10 cellular contexts compared by ENCODE assay signal in genomic region chr4:2591189-2591588, GRCh38. TPM values are rescaled to one million over a fixed set of nuclear protein-coding genes. Genes with fewer than 3 reads are reported as not detected.
DNase-seq lines count a peak whose midpoint lies in the region; ATAC-seq, FAIRE-seq and TF ChIP-seq lines count a peak whose summit lies in the region.
"Had no signal": no experiment of that assay in that cellular context is flagged by ENCODE, and none has a peak within 500 bp of the region (broad histone marks: within the 10 kb centered on the region; RNA-seq: fewer than 3 reads in every experiment).

No MANE protein-coding gene starts in this region.

- peak overlapping the region; percentile 1 for H3K4me3 Mint-ChIP-seq in activated naive CD4-positive, alpha-beta T cell treated with anti-CD3 and anti-CD28 coated beads, Interleukin-2, amount 50 U/mL, for 24 hours
- no peak overlapping the region for H3K4me3 Mint-ChIP-seq in activated naive CD4-positive, alpha-beta T cell treated with anti-CD3 and anti-CD28 coated beads, Interleukin-2, amount 10 ng/mL, durations not matched to agents 7 days and 5 days

- no peaks in the 10 kb centered on the region for H3K36me3 Mint-ChIP-seq in activated naive CD4-positive, alpha-beta T cell treated with anti-CD3 and anti-CD28 coated beads, Interleukin-2, amount 50 U/mL, for 24 hours
- peaks cover 1% of the 10 kb centered on the region for H3K36me3 Mint-ChIP-seq in activated naive CD4-positive, alpha-beta T cell treated with anti-CD3 and anti-CD28 coated beads, Interleukin-2, amount 10 ng/mL, durations not matched to agents 7 days and 5 days

- TF ChIP-seq EP300 in GM12878 (IDR thresholded peaks at IDR 0.05; ENCODE audit: borderline replicate concordance in 1 of 2, control insufficient read depth in 1 of 2, low read depth in 2 of 2, low read length in 2 of 2) (no peak), stomach (IDR thresholded peaks at IDR 0.05) (no peak)

- SMC1A ChIA-PET in GM12878 (lab: Charles Lee; ENCODE audit: uncharacterized antibody, unreplicated experiment): no interaction called here

- H3K79me2 ChIP-seq in GM12878 (ENCODE audit: control insufficient read depth, insufficient read depth, low read length): peaks cover 87% of the 10 kb centered on the region

- TF ChIP-seq RAD21 in GM12878 (IDR thresholded peaks at IDR 0.05; ENCODE audit: insufficient read depth, low read depth, low read length): no peak

- POLR2A ChIA-PET in GM12878 (lab: Charles Lee): no interaction called here

- H3K36me3 ChIP-seq in GM12878 (ENCODE audit: control insufficient read depth in 2 of 2, insufficient read depth in 2 of 2, low read length in 1 of 2) (peaks cover 2% of the 10 kb centered on the region in 2 experiments; a peak in 1 of 4 replicates), lower lobe of right lung (no peaks in the 10 kb centered on the region), upper lobe of right lung (peaks cover 2% of the 10 kb centered on the region), stomach (peaks cover 0 to 3% (median 3%) of the 10 kb centered on the region in 4 donors)

- intact Hi-C loops in GM12878 (cut with micrococcal nuclease; ENCODE audit: unreplicated experiment) (no loop called here), lower lobe of right lung (cut with DNase I) (no loop called here), upper lobe of right lung (cut with DNase I) (no loop called here), stomach (cut with DNase I; ENCODE audit: low total_unique reads) (no loop called here)

- RAD21 ChIA-PET in GM12878 (lab: Charles Lee; ENCODE audit: unreplicated experiment): no interaction called here

- H3K4me2 ChIP-seq in GM12878 (ENCODE audit: control insufficient read depth, insufficient read depth): peak overlapping the region; percentile 72

- FAIRE-seq in GM12878 (lab: Jason Lieb, UNC): no peak

- WGBS in GM12878 (ENCODE audit: insufficient coverage, insufficient replicate concordance, low lambda C conversion rate, missing lambda C conversion rate): 76% methylated on average over 8 of the region's 8 CpGs
- 43 to 57% (median 49%) methylated on average over 8 of the region's 8 CpGs for WGBS in stomach, 5 donors

- no peak overlapping the region for H3K9ac ChIP-seq in GM12878 (ENCODE audit: control insufficient read depth, insufficient read depth, low read length)

- in situ Hi-C loops in GM12878 (cut with MboI): no loop called here

- H3K4me3 ChIP-seq in GM12878 (no peak overlapping the region), lower lobe of right lung (no peak overlapping the region), upper lobe of right lung (no peak overlapping the region), stomach (no peak overlapping the region)

- H4K20me1 ChIP-seq in GM12878 (ENCODE audit: control insufficient read depth, insufficient read depth): peaks cover 6% of the 10 kb centered on the region

- H3K27me3 ChIP-seq in GM12878 (replicated peaks in 1 of 2; ENCODE audit: control insufficient read depth in 2 of 2, insufficient read depth in 2 of 2, low read length in 1 of 2): no peaks in the 10 kb centered on the region
- no peaks in the 10 kb centered on the region for H3K27me3 ChIP-seq in lower lobe of right lung (ENCODE audit: low read depth)
- H3K27me3 ChIP-seq in upper lobe of right lung: no peaks in the 10 kb centered on the region
- no peaks in the 10 kb centered on the region for H3K27me3 ChIP-seq in stomach

- H3K27me3 Mint-ChIP-seq in activated naive CD4-positive, alpha-beta T cell treated with anti-CD3 and anti-CD28 coated beads, Interleukin-2, amount 50 U/mL, for 24 hours: no peaks in the 10 kb centered on the region
- no peaks in the 10 kb centered on the region for H3K27me3 Mint-ChIP-seq in activated naive CD4-positive, alpha-beta T cell treated with anti-CD3 and anti-CD28 coated beads, Interleukin-2, amount 10 ng/mL, durations not matched to agents 7 days and 5 days

- H3K9me3 Mint-ChIP-seq in activated naive CD4-positive, alpha-beta T cell treated with anti-CD3 and anti-CD28 coated beads, Interleukin-2, amount 50 U/mL, for 24 hours: no peaks in the 10 kb centered on the region
- no peaks in the 10 kb centered on the region for H3K9me3 Mint-ChIP-seq in activated naive CD4-positive, alpha-beta T cell treated with anti-CD3 and anti-CD28 coated beads, Interleukin-2, amount 10 ng/mL, durations not matched to agents 7 days and 5 days

- H3K27ac Mint-ChIP-seq in activated naive CD4-positive, alpha-beta T cell treated with anti-CD3 and anti-CD28 coated beads, Interleukin-2, amount 50 U/mL, for 24 hours: peak overlapping the region; percentile 71
- no peak overlapping the region for H3K27ac Mint-ChIP-seq in activated naive CD4-positive, alpha-beta T cell treated with anti-CD3 and anti-CD28 coated beads, Interleukin-2, amount 10 ng/mL, durations not matched to agents 7 days and 5 days

- H3K4me1 Mint-ChIP-seq in activated naive CD4-positive, alpha-beta T cell treated with anti-CD3 and anti-CD28 coated beads, Interleukin-2, amount 50 U/mL, for 24 hours: peaks cover 79% of the 10 kb centered on the region
- peaks cover 21% of the 10 kb centered on the region for H3K4me1 Mint-ChIP-seq in activated naive CD4-positive, alpha-beta T cell treated with anti-CD3 and anti-CD28 coated beads, Interleukin-2, amount 10 ng/mL, durations not matched to agents 7 days and 5 days

- BruUV-seq in GM12878 (replicated peaks; lab: Mats Ljungman, UMichigan): no TSS peak

- ATAC-seq in GM12878 (peak; percentile 36), lower lobe of right lung (peak; percentile 92 to 95), upper lobe of right lung (peak; percentile 90), HG03354 (IDR thresholded peaks at IDR 0.05; ENCODE audit: poor library complexity, severe bottlenecking, unreplicated experiment) (no peak)
- no peak for ATAC-seq in activated CD4-positive, CD25-positive, alpha-beta regulatory T cell treated with anti-CD3 and anti-CD28 coated beads, Interleukin-2, amount 50 U/mL, for 24 hours

- no peak for TF ChIP-seq POLR2A in GM12878 (IDR thresholded peaks at IDR 0.05; ENCODE audit: low read depth, low read length)
- TF ChIP-seq POLR2A in stomach (IDR thresholded peaks at IDR 0.05): no peak

- peak overlapping the region; percentile 50 for H3K27ac ChIP-seq in GM12878 (ENCODE audit: control insufficient read depth, insufficient read depth)
- peak overlapping the region; percentile 63 for H3K27ac ChIP-seq in lower lobe of right lung
- peak overlapping the region; percentile 70 for H3K27ac ChIP-seq in upper lobe of right lung
- H3K27ac ChIP-seq in stomach: no peak overlapping the region

- no peaks in the 10 kb centered on the region for H3K9me3 ChIP-seq in GM12878 (replicated peaks; ENCODE audit: control insufficient read depth, insufficient read depth, low read length)
- no peaks in the 10 kb centered on the region for H3K9me3 ChIP-seq in lower lobe of right lung
- H3K9me3 ChIP-seq in upper lobe of right lung: no peaks in the 10 kb centered on the region
- H3K9me3 ChIP-seq in stomach: no peaks in the 10 kb centered on the region

- CTCF ChIA-PET in activated naive CD4-positive, alpha-beta T cell treated with anti-CD3 and anti-CD28 coated beads, Interleukin-2, amount 10 ng/mL, durations not matched to agents 7 days and 5 days (lab: Charles Lee): no interaction called here
- CTCF ChIA-PET in GM12878 (lab: Yijun Ruan, JAX): no interaction called here

- peaks cover 45% of the 10 kb centered on the region for H3K4me1 ChIP-seq in GM12878 (ENCODE audit: control insufficient read depth, insufficient read depth, low read length)
- H3K4me1 ChIP-seq in lower lobe of right lung: peaks cover 78% of the 10 kb centered on the region
- peaks cover 65% of the 10 kb centered on the region for H3K4me1 ChIP-seq in upper lobe of right lung
- H3K4me1 ChIP-seq in stomach: peaks cover 49 to 92% (median 69%) of the 10 kb centered on the region in 4 donors

- no peak for TF ChIP-seq CTCF in GM12878 (IDR thresholded peaks at IDR 0.05 in 2 of 3, conservative IDR thresholded peaks at IDR 0.05 in 1 of 3; ENCODE audit: control insufficient read depth in 2 of 3, extremely low read depth in 1 of 3, insufficient read depth in 1 of 3, low read depth in 3 of 3, low read length in 3 of 3)
- no peak for TF ChIP-seq CTCF in lower lobe of right lung (IDR thresholded peaks at IDR 0.05)
- TF ChIP-seq CTCF in upper lobe of right lung (IDR thresholded peaks at IDR 0.05): no peak
- TF ChIP-seq CTCF in stomach (IDR thresholded peaks at IDR 0.05): no peak

- H2AFZ ChIP-seq in GM12878 (ENCODE audit: control insufficient read depth, low read depth, low read length): no peak overlapping the region

- no peak for DNase-seq in activated naive CD4-positive, alpha-beta T cell treated with anti-CD3 and anti-CD28 coated beads, Interleukin-2, amount 10 ng/mL, durations not matched to agents 7 days and 5 days
- DNase-seq in GM12878 (ENCODE audit: low read depth, low spot score) (no peak), lower lobe of right lung (no peak), upper lobe of right lung (no peak), stomach (no peak)
- DNase-seq: activated T-cell treated with anti-CD3 and anti-CD28 coated beads for 4 hours, hypothalamus had no signal

TF ChIP-seq in GM12878, 131 proteins besides CTCF, POLR2A, EP300 and RAD21:
- no peak for TF ChIP-seq ASH2L (IDR thresholded peaks at IDR 0.05; ENCODE audit: borderline replicate concordance, low read depth)
- TF ChIP-seq, protein P1, sequence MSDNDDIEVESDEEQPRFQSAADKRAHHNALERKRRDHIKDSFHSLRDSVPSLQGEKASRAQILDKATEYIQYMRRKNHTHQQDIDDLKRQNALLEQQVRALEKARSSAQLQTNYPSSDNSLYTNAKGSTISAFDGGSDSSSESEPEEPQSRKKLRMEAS (IDR thresholded peaks at IDR 0.05; ENCODE audit: low read depth, low read length): no peak

RNA-seq across cellular contexts. Expression of gene FAM193A, which starts 54.7 kb away (rescaled TPM):
- 80.1 and 89.1 TPM in 2 replicates for total RNA-seq in GM12878 (2013; cell fraction: nucleolus; rRNA removed)
- total RNA-seq in GM12878 (2014; rRNA removed): 9.3 and 9.8 TPM in 2 replicates
- 8.6 and 8.9 TPM in 2 replicates for total RNA-seq in GM12878 (2014; rRNA removed; fragmentation: Illumina TruSeq; extraction: Trizol)
- total RNA-seq in GM12878 (2021): 22.2 and 23.3 TPM in 2 replicates
- 8.2 TPM for polyA plus RNA-seq in GM12878 (2011; ENCODE audit: low read depth)
- polyA plus RNA-seq in GM12878 (2011; rRNA removed): 3.7 and 5.1 TPM in 2 replicates
- 7.5 and 9.4 TPM in 2 replicates for polyA plus RNA-seq in GM12878 (2011; cell fraction: cytosol; rRNA removed)
- 15.9 and 22.4 TPM in 2 replicates for polyA plus RNA-seq in GM12878 (2011; cell fraction: nucleus; rRNA removed)
- polyA plus RNA-seq in GM12878 (2012): 13.2 and 14.7 TPM in 2 replicates
- 8.5 and 12.4 TPM in 2 replicates for polyA plus RNA-seq in GM12878 (2014; fragmentation: Illumina TruSeq; extraction: Trizol)
- polyA plus RNA-seq in GM12878 (2014; fragmentation: Nextera tagmentation; extraction: Ambion mirVana): under 1 TPM; 0.52 to 0.91 TPM
- 8.6 and 10.3 TPM in 2 replicates for polyA plus RNA-seq in GM12878 (2014; rRNA removed)
- polyA plus RNA-seq in GM12878 (2016; fragmentation: Nextera tagmentation; extraction: Ambion mirVana): 1 to 10 TPM; 5.3 to 6.1 TPM
- polyA minus RNA-seq in GM12878 (2011; rRNA and poly(A)+ RNA removed): 15.6 and 20.9 TPM in 2 replicates
- 11.9 and 12.1 TPM in 2 replicates for polyA minus RNA-seq in GM12878 (2011; cell fraction: cytosol; rRNA and poly(A)+ RNA removed)
- polyA minus RNA-seq in GM12878 (2011; cell fraction: nucleus; rRNA and poly(A)+ RNA removed): 16.8 and 30.8 TPM in 2 replicates
- 26.1 TPM for total RNA-seq in lower lobe of right lung
- 28.9 TPM for total RNA-seq in upper lobe of right lung
- 100 to 1,000 TPM in 1 of 5 donors, 10 to 100 TPM in 4; 22.2 to 107 (median 37.9) TPM for total RNA-seq in stomach
- 1 to 10 TPM; 4.9 to 7.0 (median 7.0) TPM for polyA plus RNA-seq in stomach

Comparison
In these comparisons a context has a peak if more than half of its experiments do, and no peak if none do; other contexts are left out.
1. ATAC-seq: peak in GM12878 (single experiment), lower lobe of right lung (2 of 2) and upper lobe of right lung (single experiment); none in HG03354 (single experiment) and activated CD4-positive, CD25-positive, alpha-beta regulatory T cell treated with anti-CD3 and anti-CD28 coated beads, Interleukin-2, amount 50 U/mL, for 24 hours (0 of 2).
2. H3K27ac ChIP-seq: peak in GM12878 (single experiment), lower lobe of right lung (single experiment) and upper lobe of right lung (single experiment); none in stomach (0 of 5).